In genomic region chr6:5778906-5779305, GRCh38 we compare ENCODE assay signal across 22 cellular contexts.
"Had no signal": no experiment of that assay in that cellular context is flagged by ENCODE, and none has a peak within 500 bp of the region (broad histone marks: within the 10 kb centered on the region; RNA-seq: fewer than 3 reads in every experiment).

No MANE protein-coding gene starts in this region.

- H3K4me1 ChIP-seq: tibial nerve, upper lobe of left lung had no signal

- H3K27ac Mint-ChIP-seq: nephron had no signal

- H3K4me3 ChIP-seq: gastrocnemius medialis, ovary, psoas muscle, skin epidermis, spleen, thoracic aorta, tibial nerve, upper lobe of left lung had no signal

- DNase-seq: cortex of kidney; effector CD4-positive, alpha-beta T cell; gastrocnemius medialis; kidney; mesendoderm; midbrain; naive thymus-derived CD4-positive, alpha-beta T cell; occipital lobe; ovary; posterior cingulate gyrus; psoas muscle; right cardiac atrium; spleen; stimulated activated CD4-positive, alpha-beta T cell treated with anti-CD3 and anti-CD28 coated beads, Interleukin-4, amount 100 ng/mL, for 4 hours; stimulated activated naive CD8-positive, alpha-beta T cell treated with anti-CD3 and anti-CD28 coated beads, Interleukin-15, Interleukin-2, amounts not matched to agents 100 U/mL and 50 U/mL, for 24 hours; upper lobe of left lung had no signal

- H3K27me3 Mint-ChIP-seq: naive thymus-derived CD4-positive, alpha-beta T cell; stimulated activated memory B cell treated with anti-CD40 and anti-IgM and Interleukin-4, amounts not matched to agents 10 μg/mL and 1 μg/mL and 100 μg/mL, for 72 hours had no signal

- H3K4me3 Mint-ChIP-seq: naive thymus-derived CD4-positive, alpha-beta T cell; nephron; stimulated activated memory B cell treated with anti-CD40 and anti-IgM and Interleukin-4, amounts not matched to agents 10 μg/mL and 1 μg/mL and 100 μg/mL, for 72 hours had no signal

- H3K27ac ChIP-seq: gastrocnemius medialis, ovary, psoas muscle, skin epidermis, spleen, thoracic aorta, tibial nerve, upper lobe of left lung had no signal

- H3K36me3 ChIP-seq: gastrocnemius medialis, ovary, thoracic aorta had no signal

- H3K9me3 Mint-ChIP-seq: nephron; stimulated activated memory B cell treated with anti-CD40 and anti-IgM and Interleukin-4, amounts not matched to agents 10 μg/mL and 1 μg/mL and 100 μg/mL, for 72 hours had no signal

- ATAC-seq: gastrocnemius medialis; left lobe of liver; naive thymus-derived CD4-positive, alpha-beta T cell; psoas muscle; right cardiac atrium had no signal

- H3K9me3 ChIP-seq: gastrocnemius medialis, ovary, psoas muscle, spleen, thoracic aorta, tibial nerve, upper lobe of left lung had no signal

- H3K27me3 ChIP-seq: gastrocnemius medialis, ovary, spleen, tibial nerve, upper lobe of left lung had no signal
